Comparison of ENCODE assay signal across 13 cellular contexts in genomic region chr7:2851499-2851898, GRCh38. TPM values are rescaled to one million over a fixed set of nuclear protein-coding genes. Genes with fewer than 3 reads are reported as not detected.
DNase-seq lines count a peak whose midpoint lies in the region; ATAC-seq, FAIRE-seq and TF ChIP-seq lines count a peak whose summit lies in the region.
"Had no signal": no experiment of that assay in that cellular context is flagged by ENCODE, and none has a peak within 500 bp of the region (broad histone marks: within the 10 kb centered on the region; RNA-seq: fewer than 3 reads in every experiment).

No MANE protein-coding gene starts in this region.

- intact Hi-C loops in testis (cut with DNase I; ENCODE audit: low total_unique reads): no loop called here

- CTCF ChIA-PET in CD8-positive, alpha-beta memory T cell (lab: Charles Lee): interaction anchor here (0.7 to 1.0 kb wide), 2 partner anchors 10 to 11 kb away, joined by 3 read pairs; no protein-coding TSS in a partner anchor

- H3K4me3 ChIP-seq in CD8-positive, alpha-beta memory T cell (ENCODE audit: low read length): no peak overlapping the region
- H3K4me3 ChIP-seq in testis: no peak overlapping the region

- no peak for FAIRE-seq in GM12892 (lab: Jason Lieb, UNC)

- H3K9me3 ChIP-seq in CD8-positive, alpha-beta memory T cell (ENCODE audit: low read length): no peaks in the 10 kb centered on the region
- H3K9me3 ChIP-seq in testis: no peaks in the 10 kb centered on the region
- H3K9me3 ChIP-seq: Caco-2 had no signal

- no peaks in the 10 kb centered on the region for H3K27me3 ChIP-seq in CD8-positive, alpha-beta memory T cell (ENCODE audit: insufficient read depth, low read length, poor library complexity, severe bottlenecking)
- H3K27me3 ChIP-seq in testis: no peaks in the 10 kb centered on the region

- peaks cover 7 to 8% (median 7%) of the 10 kb centered on the region in 3 donors for H3K4me1 Mint-ChIP-seq in CD8-positive, alpha-beta memory T cell
- no peaks in the 10 kb centered on the region for H3K4me1 Mint-ChIP-seq in activated T-cell treated with anti-CD3 and anti-CD28 coated beads, Interleukin-2, amount 50 U/mL, for 72 hours (ENCODE audit: low read depth)

- TF ChIP-seq POLR2A in GM12892 (IDR thresholded peaks at IDR 0.05; ENCODE audit: low read depth, low read length): no peak
- no peak for TF ChIP-seq POLR2A in testis (IDR thresholded peaks at IDR 0.05)

- DNase-seq in CD8-positive, alpha-beta memory T cell: peak in 1 of 5 donors; percentile 9
- peak; percentile 35 to 43 for DNase-seq in activated T-cell treated with anti-CD3 and anti-CD28 coated beads, Interleukin-2, amount 50 U/mL, for 72 hours
- DNase-seq in GM12892 (ENCODE audit: insufficient read length): no peak
- no peak for DNase-seq in NCI-H82 treated with DMSO at 0.1 percent for 48 hours (lab: John Stamatoyannopoulos, UW; ENCODE audit: unreplicated experiment)
- no peak for DNase-seq in testis
- no peak for DNase-seq in ecto neural progenitor cell (ENCODE audit: low spot score)
- DNase-seq: Caco-2, foreskin melanocyte, NCI-H510A, trophoblast cell had no signal

- no peaks in the 10 kb centered on the region for H3K36me3 ChIP-seq in CD8-positive, alpha-beta memory T cell (ENCODE audit: insufficient read depth, low read length)
- no peaks in the 10 kb centered on the region for H3K36me3 ChIP-seq in testis (ENCODE audit: low read depth, missing control alignments)

- POLR2A ChIA-PET in CD8-positive, alpha-beta memory T cell (lab: Charles Lee): interaction anchor here (0.7 kb wide), 1 partner anchor 341 kb away, joined by 3 read pairs; no protein-coding TSS in a partner anchor

- no peaks in the 10 kb centered on the region for H3K36me3 Mint-ChIP-seq in CD8-positive, alpha-beta memory T cell
- no peaks in the 10 kb centered on the region for H3K36me3 Mint-ChIP-seq in activated T-cell treated with anti-CD3 and anti-CD28 coated beads, Interleukin-2, amount 50 U/mL, for 72 hours (ENCODE audit: insufficient read depth in 2 of 2)

- peak overlapping the region in 2 of 7 donors; percentile 8 to 21 for H3K4me3 Mint-ChIP-seq in CD8-positive, alpha-beta memory T cell
- peak overlapping the region; percentile 52 to 71 for H3K4me3 Mint-ChIP-seq in activated T-cell treated with anti-CD3 and anti-CD28 coated beads, Interleukin-2, amount 50 U/mL, for 72 hours

- no peaks in the 10 kb centered on the region for H3K27me3 Mint-ChIP-seq in CD8-positive, alpha-beta memory T cell
- H3K27me3 Mint-ChIP-seq in activated T-cell treated with anti-CD3 and anti-CD28 coated beads, Interleukin-2, amount 50 U/mL, for 72 hours (ENCODE audit: low read depth): no peaks in the 10 kb centered on the region

- no peak for TF ChIP-seq CTCF in testis (IDR thresholded peaks at IDR 0.05)

- H3K4me1 ChIP-seq in CD8-positive, alpha-beta memory T cell (ENCODE audit: insufficient read depth, low read length): peaks cover 4% of the 10 kb centered on the region
- no peaks in the 10 kb centered on the region for H3K4me1 ChIP-seq in testis
- H3K4me1 ChIP-seq: Caco-2 had no signal

- WGBS in testis, 2 donors: 76 to 84% methylated on average over 2 of the region's 2 CpGs

- H3K27ac ChIP-seq in CD8-positive, alpha-beta memory T cell (ENCODE audit: low read depth, low read length): no peak overlapping the region
- H3K27ac ChIP-seq in testis: no peak overlapping the region

- H3K27ac Mint-ChIP-seq in CD8-positive, alpha-beta memory T cell: peak overlapping the region in 7 of 8 donors; percentile 39 to 93 (median 66)
- peak overlapping the region; percentile 91 for H3K27ac Mint-ChIP-seq in activated T-cell treated with anti-CD3 and anti-CD28 coated beads, Interleukin-2, amount 50 U/mL, for 72 hours

- H3K9me3 Mint-ChIP-seq in CD8-positive, alpha-beta memory T cell: no peaks in the 10 kb centered on the region
- no peaks in the 10 kb centered on the region for H3K9me3 Mint-ChIP-seq in activated T-cell treated with anti-CD3 and anti-CD28 coated beads, Interleukin-2, amount 50 U/mL, for 72 hours

- ATAC-seq in GM18909 (IDR thresholded peaks at IDR 0.05; ENCODE audit: poor library complexity, unreplicated experiment): peak; percentile 75
- peak; percentile 74 for ATAC-seq in HG03045 (IDR thresholded peaks at IDR 0.05; ENCODE audit: unreplicated experiment)
- ATAC-seq in activated T-cell treated with anti-CD3 and anti-CD28 coated beads, Interleukin-2, amount 50 U/mL, for 72 hours (replicated peaks in 1 of 2): peak; percentile 95 to 96
- ATAC-seq: left lobe of liver had no signal

RNA-seq across cellular contexts. Expression of gene GNA12, which starts 7.4 kb away (rescaled TPM):
- total RNA-seq in CD8-positive, alpha-beta memory T cell: 10 to 100 TPM; 20.6 to 21.2 TPM
- polyA plus RNA-seq in CD8-positive, alpha-beta memory T cell: 11.2 TPM
- total RNA-seq in activated T-cell treated with anti-CD3 and anti-CD28 coated beads, Interleukin-2, amount 50 U/mL, for 72 hours: 10 to 100 TPM; 37.0 to 46.6 TPM
- 14.9 TPM for polyA plus RNA-seq in GM12892 (2012; ENCODE audit: missing spikeins)
- total RNA-seq in testis: 10 to 100 TPM; 50.0 to 69.6 TPM
- 53.2 TPM for polyA plus RNA-seq in testis (ENCODE audit: insufficient read depth, low read depth, low replicate concordance)

Comparison
In these comparisons a context has a peak if more than half of its experiments do, and no peak if none do; other contexts are left out.
1. DNase-seq: peak in activated T-cell treated with anti-CD3 and anti-CD28 coated beads, Interleukin-2, amount 50 U/mL, for 72 hours (2 of 2); none in GM12892 (single experiment), NCI-H82 treated with DMSO at 0.1 percent for 48 hours (single experiment), testis (single experiment) and ecto neural progenitor cell (single experiment).
2. Peak in every context shown above with its lines, with median percentiles within 50 percentile points of each other: ATAC-seq.